Comparison of ENCODE assay signal across 12 cellular contexts in the genomic region with DNA sequence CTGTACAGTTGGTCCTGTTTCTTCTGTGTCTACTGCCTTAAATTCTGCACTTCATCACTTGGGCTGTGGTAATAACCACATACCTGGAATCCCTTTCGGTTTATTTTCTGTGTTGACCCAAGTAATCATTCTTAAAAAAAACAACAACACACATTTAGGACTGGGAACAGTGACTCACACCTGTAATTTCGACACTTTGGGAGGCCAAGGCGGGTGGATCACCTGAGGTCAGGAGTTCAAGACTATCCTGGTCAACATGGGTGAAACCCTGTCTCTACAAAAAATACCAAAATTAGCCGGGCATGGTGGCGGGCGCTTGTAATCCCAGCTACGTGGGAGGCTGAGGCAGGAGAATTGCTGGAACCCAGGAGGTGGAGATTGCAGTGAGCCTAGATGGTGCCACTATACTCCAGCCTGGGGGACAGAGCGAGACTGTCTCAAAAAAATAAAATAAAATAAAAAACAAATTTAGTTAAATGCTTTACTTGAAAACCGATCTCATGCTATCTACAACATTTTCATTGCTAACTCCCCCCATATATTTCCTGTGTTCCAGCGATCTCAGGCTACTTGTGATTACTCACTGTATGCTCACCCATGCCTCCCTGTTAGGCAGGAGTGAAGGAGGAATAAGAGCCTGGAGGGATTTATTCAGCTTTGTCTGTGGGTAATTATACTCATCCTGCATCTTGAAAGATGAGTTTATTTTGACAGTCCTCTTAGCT. TPM values are rescaled to one million over a fixed set of nuclear protein-coding genes. Genes with fewer than 3 reads are reported as not detected.
DNase-seq lines count a peak whose midpoint lies in the region; ATAC-seq, FAIRE-seq and TF ChIP-seq lines count a peak whose summit lies in the region.
"Had no signal": no experiment of that assay in that cellular context is flagged by ENCODE, and none has a peak within 500 bp of the region (broad histone marks: within the 10 kb centered on the region; RNA-seq: fewer than 3 reads in every experiment).

No MANE protein-coding gene starts in this region.

- no peak overlapping the region for H3K4me3 Mint-ChIP-seq in astrocyte (ENCODE audit: unreplicated experiment)

- H3K27ac Mint-ChIP-seq in astrocyte (ENCODE audit: unreplicated experiment) = no peak overlapping the region

- peak overlapping the region; percentile 23 for H3K27ac ChIP-seq in astrocyte (ENCODE audit: low read depth, low read length)
- H3K27ac ChIP-seq in keratinocyte (ENCODE audit: control insufficient read depth, insufficient read depth, low read length) = peak overlapping the region; percentile 80
- H3K27ac ChIP-seq: BLaER1 treated with 17β-estradiol and CSF1 and Interleukin-3, amounts not matched to agents 10 nM and 100 nM; transverse colon had no signal

- no peaks in the 10 kb centered on the region for H3K27me3 Mint-ChIP-seq in astrocyte (ENCODE audit: low read depth, unreplicated experiment)

- H2AFZ ChIP-seq in astrocyte (ENCODE audit: low read depth, low read length) (no peak overlapping the region), keratinocyte (ENCODE audit: control insufficient read depth, low read length) (no peak overlapping the region)

- no peak for TF ChIP-seq CTCF in AG10803 (conservative IDR thresholded peaks at IDR 0.05; ENCODE audit: low read length)
- no peak for TF ChIP-seq CTCF in astrocyte (IDR thresholded peaks at IDR 0.05; ENCODE audit: insufficient read depth, low read depth, low read length)
- TF ChIP-seq CTCF in keratinocyte (optimal IDR thresholded peaks at IDR 0.05 in 1 of 3, IDR thresholded peaks at IDR 0.05 in 1 of 3, conservative IDR thresholded peaks at IDR 0.05 in 1 of 3; ENCODE audit: extremely low read depth in 1 of 3, insufficient read depth in 2 of 3, low read length in 3 of 3) = no peak

- dilution Hi-C loops in keratinocyte (cut with MboI; ENCODE audit: extremely low pct_ligation_motif_present, low sequenced_read_pairs) = no loop called here

- H3K4me1 Mint-ChIP-seq in astrocyte (ENCODE audit: low read depth, unreplicated experiment) = peaks cover 28% of the 10 kb centered on the region

- H3K4me3 ChIP-seq in AG10803 (ENCODE audit: low read length) (no peak overlapping the region), astrocyte (ENCODE audit: insufficient read depth, low read depth, low read length) (no peak overlapping the region), keratinocyte (ENCODE audit: control insufficient read depth in 2 of 3, extremely low read depth in 1 of 3, insufficient read depth in 2 of 3, low read depth in 1 of 3, low read length in 3 of 3) (no peak overlapping the region)
- H3K4me3 ChIP-seq: BLaER1 treated with 17β-estradiol and CSF1 and Interleukin-3, amounts not matched to agents 10 nM and 100 nM; transverse colon had no signal

- FAIRE-seq in astrocyte (lab: Jason Lieb, UNC) (peak; percentile 20), keratinocyte (lab: Jason Lieb, UNC) (peak; percentile 91)

- no peaks in the 10 kb centered on the region for H3K27me3 ChIP-seq in astrocyte (ENCODE audit: insufficient read depth, low read length)
- no peaks in the 10 kb centered on the region for H3K27me3 ChIP-seq in keratinocyte (ENCODE audit: control insufficient read depth, extremely low read depth, insufficient read depth, low read length)
- H3K27me3 ChIP-seq: BLaER1 treated with 17β-estradiol and CSF1 and Interleukin-3, amounts not matched to agents 10 nM and 100 nM; transverse colon had no signal

- DNase-seq in AG10803 (ENCODE audit: low read depth) = peak; percentile 34
- peak; percentile 77 for DNase-seq in LHCN-M2 (ENCODE audit: low read depth)
- peak; percentile 65 for DNase-seq in astrocyte (ENCODE audit: low read depth)
- no peak for DNase-seq in keratinocyte (ENCODE audit: low read depth, low spot score)
- DNase-seq in NCI-H2196 (lab: John Stamatoyannopoulos, UW; ENCODE audit: unreplicated experiment) = no peak
- DNase-seq in COLO668 (lab: John Stamatoyannopoulos, UW; ENCODE audit: unreplicated experiment) = no peak
- DNase-seq: MM.1S, NCI-H774, transverse colon had no signal

- ATAC-seq in GM18861 (IDR thresholded peaks at IDR 0.05; ENCODE audit: unreplicated experiment) (no peak), HG03280 (IDR thresholded peaks at IDR 0.05; ENCODE audit: unreplicated experiment) (no peak)

- no peaks in the 10 kb centered on the region for H3K9me3 Mint-ChIP-seq in astrocyte (ENCODE audit: unreplicated experiment)

- no peaks in the 10 kb centered on the region for H3K36me3 Mint-ChIP-seq in astrocyte (ENCODE audit: low read depth, unreplicated experiment)

- peaks cover 98% of the 10 kb centered on the region for H3K79me2 ChIP-seq in astrocyte (ENCODE audit: insufficient read depth, low read length)
- peaks cover 97% of the 10 kb centered on the region for H3K79me2 ChIP-seq in keratinocyte (ENCODE audit: control insufficient read depth, insufficient read depth, low read length)

- H3K9me3 ChIP-seq in astrocyte (ENCODE audit: insufficient read depth, low read depth, low read length) = no peaks in the 10 kb centered on the region
- no peaks in the 10 kb centered on the region for H3K9me3 ChIP-seq in keratinocyte (ENCODE audit: control insufficient read depth, low read depth, low read length)
- H3K9me3 ChIP-seq: transverse colon had no signal

- H3K36me3 ChIP-seq in astrocyte (ENCODE audit: insufficient read depth, low read length) (no peaks in the 10 kb centered on the region), keratinocyte (ENCODE audit: control insufficient read depth in 2 of 2, extremely low read depth in 1 of 2, insufficient read depth in 2 of 2, low read length in 2 of 2) (no peaks in the 10 kb centered on the region)
- H3K36me3 ChIP-seq: transverse colon had no signal

- H4K20me1 ChIP-seq in astrocyte (ENCODE audit: insufficient read depth, low read length) (peaks cover 94% of the 10 kb centered on the region), keratinocyte (ENCODE audit: control insufficient read depth, extremely low read depth, insufficient read depth, low read length) (peaks cover 47% of the 10 kb centered on the region)

- peaks cover 9% of the 10 kb centered on the region for H3K9me1 ChIP-seq in keratinocyte (ENCODE audit: control insufficient read depth, extremely low read depth, insufficient read depth, low read length)

- H3K4me2 ChIP-seq in astrocyte (ENCODE audit: low read length) (peak overlapping the region; percentile 63), keratinocyte (ENCODE audit: control insufficient read depth, extremely low read depth, insufficient read depth, low read depth, low read length) (peak overlapping the region; percentile 52)
- H3K4me2 ChIP-seq: BLaER1 treated with 17β-estradiol and CSF1 and Interleukin-3, amounts not matched to agents 10 nM and 100 nM had no signal

- H3K4me1 ChIP-seq in astrocyte (ENCODE audit: insufficient read depth, low read length) (peaks cover 17% of the 10 kb centered on the region), keratinocyte (ENCODE audit: control insufficient read depth, extremely low read depth, insufficient read depth, low read length) (peaks cover 51% of the 10 kb centered on the region)

- peak overlapping the region; percentile 30 for H3K9ac ChIP-seq in astrocyte (ENCODE audit: low read length)
- peak overlapping the region; percentile 54 for H3K9ac ChIP-seq in keratinocyte (ENCODE audit: control insufficient read depth, extremely low read depth, insufficient read depth, low read length)
- H3K9ac ChIP-seq: BLaER1 treated with 17β-estradiol and CSF1 and Interleukin-3, amounts not matched to agents 10 nM and 100 nM had no signal

RNA-seq across cellular contexts. Expression of a gene that starts 18.2 kb away (rescaled TPM):
- 178 and 215 TPM in 2 replicates for total RNA-seq in LHCN-M2 (2014; rRNA removed)
- polyA plus RNA-seq in LHCN-M2 (2012) = 44.6 TPM
- total RNA-seq in astrocyte = 144 and 163 TPM in 2 replicates
- polyA plus RNA-seq in keratinocyte = 102 to 197 TPM (median 180 TPM) in 3 replicates
- polyA plus RNA-seq in keratinocyte (2011; ENCODE audit: low read depth) = 545 TPM
- polyA plus RNA-seq in keratinocyte (2011; cell fraction: cytosol; rRNA removed) = 46.9 and 122 TPM in 2 replicates
- polyA plus RNA-seq in keratinocyte (2011; cell fraction: nucleus; rRNA removed) = 224 and 250 TPM in 2 replicates
- 109 and 122 TPM in 2 replicates for polyA plus RNA-seq in keratinocyte (2012; ENCODE audit: low replicate concordance)
- polyA minus RNA-seq in keratinocyte = 157 to 338 TPM (median 294 TPM) in 3 replicates
- 91.5 TPM for polyA minus RNA-seq in keratinocyte (2011; cell fraction: cytosol; rRNA and poly(A)+ RNA removed)
- 249 and 497 TPM in 2 replicates for polyA minus RNA-seq in keratinocyte (2011; cell fraction: nucleus; rRNA and poly(A)+ RNA removed)

Comparison
In these comparisons a context has a peak if more than half of its experiments do, and no peak if none do; other contexts are left out.
1. DNase-seq: peak in AG10803 (single experiment), LHCN-M2 (single experiment) and astrocyte (single experiment); none in keratinocyte (single experiment), NCI-H2196 (single experiment) and COLO668 (single experiment).